ENCODE assay signal across 25 cellular contexts in genomic region chr1:112423207-112423606, GRCh38.
"Had no signal": no experiment of that assay in that cellular context is flagged by ENCODE, and none has a peak within 500 bp of the region (broad histone marks: within the 10 kb centered on the region; RNA-seq: fewer than 3 reads in every experiment).

No MANE protein-coding gene starts in this region.

- H3K27ac ChIP-seq: adrenal gland, KMS-11, Peyer's patch, SJSA1 had no signal

- H3K4me1 ChIP-seq: Peyer's patch, SJSA1 had no signal

- H3K4me2 ChIP-seq: KMS-11 had no signal

- H3K9me3 ChIP-seq: adrenal gland, Peyer's patch, SJSA1 had no signal

- DNase-seq: activated CD4-positive, alpha-beta memory T cell treated with anti-CD3 and anti-CD28 coated beads for 36 hours; activated CD4-positive, alpha-beta T cell treated with anti-CD3 and anti-CD28 coated beads, Interleukin-2, amount 10 ng/mL, durations not matched to agents 7 days and 5 days; activated CD4-positive, CD25-positive, alpha-beta regulatory T cell; activated CD8-positive, alpha-beta memory T cell treated with anti-CD3 and anti-CD28 coated beads for 24 hours; activated gamma-delta T cell; activated naive CD4-positive, alpha-beta T cell treated with anti-CD3 and anti-CD28 coated beads for 36 hours; activated naive CD8-positive, alpha-beta T cell treated with anti-CD3 and anti-CD28 coated beads for 36 hours; activated T-cell treated with anti-CD3 and anti-CD28 coated beads, Interleukin-2, amount 50 U/mL, for 4 hours; adrenal gland; anterior cingulate cortex; cerebellar nuclear complex; NCI-H1092; NCI-H1417; NCI-H2029 treated with DMSO at 0.1 percent for 48 hours; NCI-H345; NCI-H510A treated with DMSO at 0.1 percent for 48 hours; NCI-H69; NK-92 treated with Interleukin-12 subunit alpha and Interleukin-12 subunit beta, amount 100 ng/mL, for 24 hours; Peyer's patch; SHP77; T-helper 17 cell; T1000 had no signal

- H3K4me3 Mint-ChIP-seq: activated CD4-positive, alpha-beta memory T cell treated with anti-CD3 and anti-CD28 coated beads for 36 hours; activated CD4-positive, alpha-beta T cell treated with anti-CD3 and anti-CD28 coated beads, Interleukin-2, amount 10 ng/mL, durations not matched to agents 7 days and 5 days; activated naive CD4-positive, alpha-beta T cell treated with anti-CD3 and anti-CD28 coated beads for 36 hours; activated naive CD8-positive, alpha-beta T cell treated with anti-CD3 and anti-CD28 coated beads for 36 hours; activated T-cell treated with anti-CD3 and anti-CD28 coated beads, Interleukin-2, amount 50 U/mL, for 4 hours; T-helper 17 cell had no signal

- H3K36me3 Mint-ChIP-seq: activated CD4-positive, alpha-beta memory T cell treated with anti-CD3 and anti-CD28 coated beads for 36 hours; activated naive CD8-positive, alpha-beta T cell treated with anti-CD3 and anti-CD28 coated beads for 36 hours had no signal

- H3K27ac Mint-ChIP-seq: activated CD4-positive, alpha-beta memory T cell treated with anti-CD3 and anti-CD28 coated beads for 36 hours; activated CD4-positive, alpha-beta T cell treated with anti-CD3 and anti-CD28 coated beads, Interleukin-2, amount 10 ng/mL, durations not matched to agents 7 days and 5 days; activated naive CD4-positive, alpha-beta T cell treated with anti-CD3 and anti-CD28 coated beads for 36 hours; activated naive CD8-positive, alpha-beta T cell treated with anti-CD3 and anti-CD28 coated beads for 36 hours; T-helper 17 cell had no signal

- H3K27me3 Mint-ChIP-seq: activated naive CD8-positive, alpha-beta T cell treated with anti-CD3 and anti-CD28 coated beads for 36 hours had no signal

- H3K4me1 Mint-ChIP-seq: activated CD4-positive, alpha-beta T cell treated with anti-CD3 and anti-CD28 coated beads, Interleukin-2, amount 10 ng/mL, durations not matched to agents 7 days and 5 days; activated naive CD8-positive, alpha-beta T cell treated with anti-CD3 and anti-CD28 coated beads for 36 hours; T-helper 17 cell had no signal

- ATAC-seq: activated T-cell treated with anti-CD3 and anti-CD28 coated beads, Interleukin-2, amount 50 U/mL, for 4 hours; T-helper 17 cell had no signal

- H3K27me3 ChIP-seq: adrenal gland, Peyer's patch, SJSA1 had no signal

- FAIRE-seq: TTC549 had no signal

- H3K36me3 ChIP-seq: adrenal gland had no signal

- H3K9me3 Mint-ChIP-seq: activated CD4-positive, alpha-beta memory T cell treated with anti-CD3 and anti-CD28 coated beads for 36 hours; activated CD4-positive, alpha-beta T cell treated with anti-CD3 and anti-CD28 coated beads, Interleukin-2, amount 10 ng/mL, durations not matched to agents 7 days and 5 days; activated naive CD4-positive, alpha-beta T cell treated with anti-CD3 and anti-CD28 coated beads for 36 hours; activated naive CD8-positive, alpha-beta T cell treated with anti-CD3 and anti-CD28 coated beads for 36 hours; activated T-cell treated with anti-CD3 and anti-CD28 coated beads, Interleukin-2, amount 50 U/mL, for 4 hours had no signal

- H3K9ac ChIP-seq: KMS-11 had no signal

- H3K4me3 ChIP-seq: adrenal gland, Peyer's patch, SJSA1 had no signal
